In the genomic region with DNA sequence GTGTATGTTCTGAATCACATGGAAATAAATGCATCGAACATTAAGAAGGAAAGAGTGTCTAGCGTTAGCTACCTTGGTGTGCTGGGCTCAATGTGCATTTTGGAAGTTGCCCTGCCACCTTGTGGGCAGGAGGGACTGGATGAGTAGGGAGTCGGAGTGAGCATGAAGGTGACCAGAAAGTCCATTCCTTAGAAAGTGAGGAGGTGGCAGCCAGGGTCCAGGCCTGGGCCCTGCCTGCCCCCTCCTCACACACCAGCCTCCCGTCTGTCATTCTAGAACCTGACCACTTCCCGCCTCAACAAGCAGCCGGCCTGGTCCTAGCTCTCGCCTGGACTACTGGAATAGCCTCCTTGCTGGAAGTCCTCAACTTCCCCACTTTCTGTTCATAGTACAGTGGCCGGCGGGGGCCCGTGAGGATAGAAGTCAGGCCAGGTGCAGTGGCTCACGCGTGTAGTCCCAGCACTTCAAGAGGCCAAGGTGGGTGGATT, we compare ENCODE assay signal across 1 cellular context.
TF ChIP-seq lines count a peak whose summit lies in the region.

No MANE protein-coding gene starts in this region.

TF ChIP-seq in HepG2, 621 proteins besides CTCF, POLR2A, EP300 and RAD21 (continued from another document):
- TF ChIP-seq ZBTB2 (CRISPR knock-in tag; IDR thresholded peaks at IDR 0.05; ENCODE audit: low read depth) (no peak), ZNF589 (CRISPR knock-in tag; conservative IDR thresholded peaks at IDR 0.05) (no peak), ZNF354B (CRISPR knock-in tag; IDR thresholded peaks at IDR 0.05) (no peak), ONECUT2 (CRISPR knock-in tag; IDR thresholded peaks at IDR 0.05) (no peak), MATR3 (CRISPR knock-in tag; IDR thresholded peaks at IDR 0.05) (no peak), SKIL (CRISPR knock-in tag; IDR thresholded peaks at IDR 0.05; ENCODE audit: borderline replicate concordance) (no peak)
